26 cellular contexts compared by ENCODE assay signal in the genomic region with DNA sequence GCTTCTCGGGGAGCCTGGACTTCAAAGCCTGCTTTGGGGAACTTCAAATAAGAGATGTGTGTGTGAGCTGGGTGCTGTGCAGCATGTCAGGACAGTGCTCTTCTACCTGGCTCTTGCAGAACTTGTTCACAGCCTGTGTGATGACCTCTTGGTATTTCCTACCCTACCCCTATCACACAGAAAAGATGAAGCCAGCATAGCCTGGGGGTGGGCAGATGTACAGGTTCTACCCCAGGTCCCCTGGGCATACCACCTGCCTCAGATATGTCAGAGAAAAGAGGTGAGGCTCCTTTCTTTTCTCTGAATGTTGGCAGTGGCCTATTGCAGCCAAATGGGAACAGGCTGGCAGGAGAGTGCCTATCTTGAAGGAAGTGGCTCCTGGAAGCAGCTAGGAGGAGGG.
"Had no signal": no experiment of that assay in that cellular context is flagged by ENCODE, and none has a peak within 500 bp of the region (broad histone marks: within the 10 kb centered on the region; RNA-seq: fewer than 3 reads in every experiment).

No MANE protein-coding gene starts in this region.

- DNase-seq: stimulated activated CD4-positive, alpha-beta T cell treated with anti-CD3 and anti-CD28 coated beads, Interleukin-1b, Interleukin-23, amount 100 ng/mL, for 48 hours; stimulated activated CD4-positive, alpha-beta T cell treated with anti-CD3 and anti-CD28 coated beads, Interleukin-2, amount 100 ng/mL, for 24 hours; stimulated activated CD4-positive, alpha-beta T cell treated with anti-CD3 and anti-CD28 coated beads, Interleukin-2, amount 100 ng/mL, for 48 hours; stimulated activated CD4-positive, alpha-beta T cell treated with anti-CD3 and anti-CD28 coated beads, Interleukin-4, amount 100 ng/mL, for 1 hour; stimulated activated CD4-positive, alpha-beta T cell treated with anti-CD3 and anti-CD28 coated beads, Interleukin-4, amount 100 ng/mL, for 24 hours; stimulated activated CD4-positive, alpha-beta T cell treated with anti-CD3 and anti-CD28 coated beads, Interleukin-4, amount 100 ng/mL, for 4 hours; stimulated activated CD8-positive, alpha-beta memory T cell treated with anti-CD3 and anti-CD28 coated beads, Interleukin-4, amount 100 ng/mL, for 48 hours; stimulated activated naive B cell treated with anti-CD40 and anti-IgM and Interleukin-4, amounts not matched to agents 10 μg/mL and 1 μg/mL and 100 μg/mL, for 72 hours; stimulated activated naive CD4-positive, alpha-beta T cell; stimulated activated naive CD4-positive, alpha-beta T cell treated with Interleukin-2 at 50 U/mL for 16 hours; stomach; substantia nigra; testis; thyroid gland; tibial artery; transverse colon; upper lobe of left lung; upper lobe of right lung; uterus had no signal

- H3K27ac Mint-ChIP-seq: stimulated activated memory B cell treated with anti-CD40 and anti-IgM and Interleukin-4, amounts not matched to agents 10 μg/mL and 1 μg/mL and 100 μg/mL, for 72 hours; stimulated activated naive B cell treated with anti-CD40 and anti-IgM and Interleukin-4, amounts not matched to agents 10 μg/mL and 1 μg/mL and 100 μg/mL, for 72 hours; stimulated activated naive CD8-positive, alpha-beta T cell treated with anti-CD3 and anti-CD28 coated beads, Interleukin-15, Interleukin-2, amounts not matched to agents 100 ng/mL and 50 ng/mL, for 24 hours; type B pancreatic cell had no signal

- H3K4me3 Mint-ChIP-seq: stimulated activated memory B cell treated with anti-CD40 and anti-IgM and Interleukin-4, amounts not matched to agents 10 μg/mL and 1 μg/mL and 100 μg/mL, for 72 hours; stimulated activated naive B cell treated with anti-CD40 and anti-IgM and Interleukin-4, amounts not matched to agents 10 μg/mL and 1 μg/mL and 100 μg/mL, for 72 hours; stimulated activated naive CD8-positive, alpha-beta T cell treated with anti-CD3 and anti-CD28 coated beads, Interleukin-15, Interleukin-2, amounts not matched to agents 100 ng/mL and 50 ng/mL, for 24 hours; type B pancreatic cell had no signal

- H3K36me3 Mint-ChIP-seq: stimulated activated memory B cell treated with anti-CD40 and anti-IgM and Interleukin-4, amounts not matched to agents 10 μg/mL and 1 μg/mL and 100 μg/mL, for 72 hours; stimulated activated naive B cell treated with anti-CD40 and anti-IgM and Interleukin-4, amounts not matched to agents 10 μg/mL and 1 μg/mL and 100 μg/mL, for 72 hours; type B pancreatic cell had no signal

- H3K27ac ChIP-seq: stomach, suprapubic skin, testis, thoracic aorta, thyroid gland, tibial artery, tibial nerve, transverse colon, upper lobe of left lung, upper lobe of right lung, uterus, vagina had no signal

- H3K27me3 ChIP-seq: stomach, suprapubic skin, testis, thyroid gland, tibial artery, tibial nerve, transverse colon, upper lobe of left lung, upper lobe of right lung, uterus, vagina had no signal

- H3K4me1 ChIP-seq: stomach, suprapubic skin, testis, thyroid gland, tibial artery, tibial nerve, transverse colon, upper lobe of left lung, upper lobe of right lung, uterus, vagina had no signal

- H3K36me3 ChIP-seq: stomach, suprapubic skin, thoracic aorta, thyroid gland, tibial artery, tibial nerve, transverse colon, upper lobe of left lung, upper lobe of right lung, uterus, vagina had no signal

- H3K4me3 ChIP-seq: stomach, suprapubic skin, testis, thoracic aorta, thyroid gland, tibial artery, tibial nerve, transverse colon, upper lobe of left lung, upper lobe of right lung, uterus, vagina had no signal

- H3K4me1 Mint-ChIP-seq: stimulated activated memory B cell treated with anti-CD40 and anti-IgM and Interleukin-4, amounts not matched to agents 10 μg/mL and 1 μg/mL and 100 μg/mL, for 72 hours; stimulated activated naive B cell treated with anti-CD40 and anti-IgM and Interleukin-4, amounts not matched to agents 10 μg/mL and 1 μg/mL and 100 μg/mL, for 72 hours had no signal

- ATAC-seq: stimulated activated memory B cell treated with anti-CD40 and anti-IgM and Interleukin-4, amounts not matched to agents 10 μg/mL and 1 μg/mL and 100 μg/mL, for 72 hours; stimulated activated naive B cell treated with anti-CD40 and anti-IgM and Interleukin-4, amounts not matched to agents 10 μg/mL and 1 μg/mL and 100 μg/mL, for 72 hours; upper lobe of right lung had no signal

- H3K9me3 ChIP-seq: suprapubic skin, testis, thoracic aorta, thyroid gland, tibial nerve, transverse colon, upper lobe of left lung, upper lobe of right lung, uterus, vagina had no signal

- H3K27me3 Mint-ChIP-seq: stimulated activated memory B cell treated with anti-CD40 and anti-IgM and Interleukin-4, amounts not matched to agents 10 μg/mL and 1 μg/mL and 100 μg/mL, for 72 hours; stimulated activated naive B cell treated with anti-CD40 and anti-IgM and Interleukin-4, amounts not matched to agents 10 μg/mL and 1 μg/mL and 100 μg/mL, for 72 hours; stimulated activated naive CD8-positive, alpha-beta T cell treated with anti-CD3 and anti-CD28 coated beads, Interleukin-15, Interleukin-2, amounts not matched to agents 100 ng/mL and 50 ng/mL, for 24 hours; type B pancreatic cell had no signal
